In the genomic region with DNA sequence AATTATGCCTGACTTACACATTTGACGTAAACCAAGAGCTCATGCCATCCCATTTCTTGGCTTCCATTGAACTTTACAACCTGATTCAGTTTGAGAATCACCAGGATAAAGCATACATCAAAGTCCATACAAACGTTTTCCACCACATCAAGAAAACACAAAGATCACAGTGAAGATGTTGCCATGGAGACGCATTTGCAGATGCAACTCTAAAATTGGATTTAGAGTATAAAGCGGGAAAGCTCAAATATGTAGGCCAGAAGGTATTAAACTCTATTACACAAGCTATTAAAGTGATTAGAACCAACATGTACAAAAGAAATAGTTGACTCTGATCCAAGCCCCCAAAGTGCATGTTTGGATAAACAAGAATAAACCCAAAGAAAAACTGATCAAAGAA, we compare ENCODE assay signal across 14 cellular contexts. TPM values are rescaled to one million over a fixed set of nuclear protein-coding genes. Genes with fewer than 3 reads are reported as not detected.
A peak's percentile ranks its signal among the peaks of the same experiment; 100 is the strongest.
DNase-seq lines count a peak whose midpoint lies in the region; ATAC-seq lines count a peak whose summit lies in the region.
"Had no signal": no experiment of that assay in that cellular context is flagged by ENCODE, and none has a peak within 500 bp of the region (broad histone marks: within the 10 kb centered on the region; RNA-seq: fewer than 3 reads in every experiment).

No MANE protein-coding gene starts in this region.

- no peak for ATAC-seq in activated CD8-positive, alpha-beta T cell treated with anti-CD3 and anti-CD28 coated beads, Interleukin-2, amount 10 ng/mL, durations not matched to agents 7 days and 5 days
- ATAC-seq: SK-N-SH treated with all-trans-retinoic acid at 6 μM for 48 hours had no signal

- H3K36me3 Mint-ChIP-seq in activated CD8-positive, alpha-beta T cell treated with anti-CD3 and anti-CD28 coated beads, Interleukin-2, amount 10 ng/mL, durations not matched to agents 7 days and 5 days (ENCODE audit: low read depth): no peaks in the 10 kb centered on the region
- H3K36me3 Mint-ChIP-seq: CD4-positive, CD25-positive, alpha-beta regulatory T cell had no signal

- H3K36me3 ChIP-seq in adipocyte (ENCODE audit: control insufficient read depth, insufficient read depth, low read length, severe bottlenecking): no peaks in the 10 kb centered on the region
- H3K36me3 ChIP-seq in skeletal muscle satellite cell (ENCODE audit: insufficient read depth, low read length): no peaks in the 10 kb centered on the region

- H3K9ac ChIP-seq in adipocyte (ENCODE audit: low read length): no peak overlapping the region
- H3K9ac ChIP-seq in skeletal muscle satellite cell (ENCODE audit: low read depth, low read length): peak overlapping the region; percentile 29

- H3K9me3 Mint-ChIP-seq in activated CD8-positive, alpha-beta T cell treated with anti-CD3 and anti-CD28 coated beads, Interleukin-2, amount 10 ng/mL, durations not matched to agents 7 days and 5 days (ENCODE audit: insufficient read depth): no peaks in the 10 kb centered on the region

- no peak overlapping the region for H3K4me3 Mint-ChIP-seq in activated CD8-positive, alpha-beta T cell treated with anti-CD3 and anti-CD28 coated beads, Interleukin-2, amount 10 ng/mL, durations not matched to agents 7 days and 5 days
- H3K4me3 Mint-ChIP-seq: CD4-positive, CD25-positive, alpha-beta regulatory T cell had no signal

- peak overlapping the region; percentile 62 for H3K4me2 ChIP-seq in skeletal muscle satellite cell (ENCODE audit: low read length)

- H3K4me1 ChIP-seq in adipocyte (ENCODE audit: control insufficient read depth, insufficient read depth, low read length): no peaks in the 10 kb centered on the region
- peaks cover 30% of the 10 kb centered on the region for H3K4me1 ChIP-seq in skeletal muscle satellite cell (ENCODE audit: control insufficient read depth, insufficient read depth, low read length)

- H3K4me1 Mint-ChIP-seq in activated CD8-positive, alpha-beta T cell treated with anti-CD3 and anti-CD28 coated beads, Interleukin-2, amount 10 ng/mL, durations not matched to agents 7 days and 5 days (ENCODE audit: low read depth): peaks cover 13% of the 10 kb centered on the region

- H3K27me3 Mint-ChIP-seq in activated CD8-positive, alpha-beta T cell treated with anti-CD3 and anti-CD28 coated beads, Interleukin-2, amount 10 ng/mL, durations not matched to agents 7 days and 5 days (ENCODE audit: low read depth): no peaks in the 10 kb centered on the region

- no peak overlapping the region for H3K27ac Mint-ChIP-seq in activated CD8-positive, alpha-beta T cell treated with anti-CD3 and anti-CD28 coated beads, Interleukin-2, amount 10 ng/mL, durations not matched to agents 7 days and 5 days
- H3K27ac Mint-ChIP-seq: CD4-positive, CD25-positive, alpha-beta regulatory T cell had no signal

- CTCF ChIA-PET in activated CD8-positive, alpha-beta T cell treated with anti-CD3 and anti-CD28 coated beads, Interleukin-2, amount 10 ng/mL, durations not matched to agents 7 days and 5 days (lab: Charles Lee): interaction anchor here (1.2 kb wide), 1 partner anchor 31 kb away, joined by 6 read pairs; the partner anchor contains the start of gene ATMIN

- H3K9me3 ChIP-seq in adipocyte (ENCODE audit: control insufficient read depth, low read length) (no peaks in the 10 kb centered on the region), skeletal muscle satellite cell (replicated peaks; ENCODE audit: low read length) (no peaks in the 10 kb centered on the region)

- no peak overlapping the region for H3K4me3 ChIP-seq in Jurkat, Clone E6-1 (ENCODE audit: low read length)
- no peak overlapping the region for H3K4me3 ChIP-seq in adipocyte (ENCODE audit: low read length)
- no peak overlapping the region for H3K4me3 ChIP-seq in skeletal muscle satellite cell (ENCODE audit: low read length)

- POLR2A ChIA-PET in activated CD8-positive, alpha-beta T cell treated with anti-CD3 and anti-CD28 coated beads, Interleukin-2, amount 10 ng/mL, durations not matched to agents 7 days and 5 days (lab: Charles Lee): interaction anchor here (0.6 to 1.9 kb wide), 3 partner anchors 11 to 413 kb away, joined by 3 to 9 read pairs (median 4); partner anchors contain the start of genes ATMIN and C16orf46

- DNase-seq in Jurkat, Clone E6-1 (ENCODE audit: low read depth, low spot score): peak; percentile 41
- DNase-seq in adipocyte (ENCODE audit: low read depth) (peak; percentile 33), iris pigment epithelial cell (ENCODE audit: low read depth) (peak; percentile 48), NOMO-1 treated with dmso at 0.1 percent for 144 hours (lab: John Stamatoyannopoulos, UW; ENCODE audit: unreplicated experiment) (no peak), NCI-H226 (no peak)
- no peak for DNase-seq in activated CD8-positive, alpha-beta T cell treated with anti-CD3 and anti-CD28 coated beads, Interleukin-2, amount 10 ng/mL, durations not matched to agents 7 days and 5 days
- DNase-seq: Calu3, NCI-H1417 treated with DMSO at 0.1 percent for 48 hours, NCI-H2029, NCI-H510A, SHP77 treated with DMSO at 0.1 percent for 48 hours had no signal

- H3K27me3 ChIP-seq in adipocyte (replicated peaks; ENCODE audit: control insufficient read depth, insufficient read depth, low read length) (no peaks in the 10 kb centered on the region), skeletal muscle satellite cell (ENCODE audit: control insufficient read depth, insufficient read depth, low read length) (no peaks in the 10 kb centered on the region)

RNA-seq across cellular contexts. Expression of gene C16orf46, which starts 10.3 kb away (rescaled TPM):
- 0.76 TPM for polyA plus RNA-seq in Jurkat, Clone E6-1 (2012; ENCODE audit: insufficient read depth, insufficient read length)
- total RNA-seq in skeletal muscle satellite cell (2012; rRNA removed): 0.76 TPM in 1 of 2 replicates, not detected in the other
- total RNA-seq in activated CD8-positive, alpha-beta T cell treated with anti-CD3 and anti-CD28 coated beads, Interleukin-2, amount 10 ng/mL, durations not matched to agents 7 days and 5 days: under 1 TPM in 1 of 2 experiments, not detected in 1; 0.23 TPM
- total RNA-seq: CD4-positive, CD25-positive, alpha-beta regulatory T cell had no signal

RNA-seq across cellular contexts. Expression of gene GCSH, which starts 29.5 kb away (rescaled TPM):
- 75.5 TPM for polyA plus RNA-seq in Jurkat, Clone E6-1 (2012; ENCODE audit: insufficient read depth, insufficient read length)
- 31.2 and 36.7 TPM in 2 replicates for total RNA-seq in skeletal muscle satellite cell (2012; rRNA removed)
- 10 to 100 TPM; 10.1 to 13.9 TPM for total RNA-seq in activated CD8-positive, alpha-beta T cell treated with anti-CD3 and anti-CD28 coated beads, Interleukin-2, amount 10 ng/mL, durations not matched to agents 7 days and 5 days

RNA-seq across cellular contexts. Expression of gene ATMIN, which starts 31.1 kb away (rescaled TPM):
- polyA plus RNA-seq in Jurkat, Clone E6-1 (2012; ENCODE audit: insufficient read depth, insufficient read length): 22.3 TPM
- 24.6 and 26.4 TPM in 2 replicates for total RNA-seq in skeletal muscle satellite cell (2012; rRNA removed)
- total RNA-seq in activated CD8-positive, alpha-beta T cell treated with anti-CD3 and anti-CD28 coated beads, Interleukin-2, amount 10 ng/mL, durations not matched to agents 7 days and 5 days: 10 to 100 TPM; 23.3 to 27.0 TPM

RNA-seq across cellular contexts. Expression of gene CENPN, which starts 59.7 kb away (rescaled TPM):
- 151 TPM for polyA plus RNA-seq in Jurkat, Clone E6-1 (2012; ENCODE audit: insufficient read depth, insufficient read length)
- 44.8 and 55.0 TPM in 2 replicates for total RNA-seq in skeletal muscle satellite cell (2012; rRNA removed)
- total RNA-seq in activated CD8-positive, alpha-beta T cell treated with anti-CD3 and anti-CD28 coated beads, Interleukin-2, amount 10 ng/mL, durations not matched to agents 7 days and 5 days: 10 to 100 TPM; 65.2 to 67.2 TPM

Comparison
In these comparisons a context has a peak if more than half of its experiments do, and no peak if none do; other contexts are left out.
1. DNase-seq: peak in Jurkat, Clone E6-1 (single experiment), adipocyte (single experiment) and iris pigment epithelial cell (single experiment); none in NOMO-1 treated with dmso at 0.1 percent for 144 hours (single experiment), activated CD8-positive, alpha-beta T cell treated with anti-CD3 and anti-CD28 coated beads, Interleukin-2, amount 10 ng/mL, durations not matched to agents 7 days and 5 days (single experiment) and NCI-H226 (single experiment).